In genomic region chr3:58685641-58686040, GRCh38 we compare ENCODE assay signal across 7 cellular contexts. TPM values are rescaled to one million over a fixed set of nuclear protein-coding genes. Genes with fewer than 3 reads are reported as not detected.
"Had no signal": no experiment of that assay in that cellular context is flagged by ENCODE, and none has a peak within 500 bp of the region (broad histone marks: within the 10 kb centered on the region; RNA-seq: fewer than 3 reads in every experiment).

No MANE protein-coding gene starts in this region.

- H3K27ac ChIP-seq: HL-60 had no signal

- ATAC-seq: HepG2, K562 had no signal

- DNase-seq: IMR-90 had no signal

- H3K4me3 Mint-ChIP-seq: IgD-negative memory B cell had no signal

- H3K4me3 ChIP-seq: K562 had no signal

- FAIRE-seq: HepG2, HTR-8/SVneo, K562 had no signal

- H3K27ac Mint-ChIP-seq: IgD-negative memory B cell had no signal

RNA-seq across cellular contexts. Expression of gene FAM3D, which starts 19.1 kb away (rescaled TPM):
- total RNA-seq: HepG2, HT1080, IMR-90, K562 had no signal
- polyA plus RNA-seq: HepG2, IgD-negative memory B cell, IMR-90, K562 had no signal
